6 cellular contexts compared by ENCODE assay signal in the genomic region with DNA sequence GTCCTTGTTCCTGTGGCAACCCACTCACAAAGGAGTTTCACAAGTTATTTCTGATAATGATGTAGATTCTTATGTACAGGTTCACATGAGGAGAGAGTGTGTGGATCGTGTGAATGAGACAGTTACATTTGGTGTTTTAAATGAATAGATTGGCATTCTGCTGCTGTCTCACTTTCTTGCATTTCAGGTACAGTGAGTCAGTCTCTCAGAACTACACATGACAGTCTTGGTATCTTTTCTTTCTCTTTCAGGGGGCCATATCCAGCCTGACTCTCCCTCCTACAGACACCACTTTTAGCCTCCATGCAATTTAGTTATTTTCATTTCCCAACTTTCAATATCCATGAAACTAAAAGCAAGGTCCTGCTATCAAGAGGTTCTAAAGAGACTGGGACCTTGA.
"Had no signal": no experiment of that assay in that cellular context is flagged by ENCODE, and none has a peak within 500 bp of the region (broad histone marks: within the 10 kb centered on the region; RNA-seq: fewer than 3 reads in every experiment).

No MANE protein-coding gene starts in this region.

- H3K36me3 Mint-ChIP-seq: IgD-negative memory B cell had no signal

- H3K4me3 Mint-ChIP-seq: GM23338, H9, IgD-negative memory B cell had no signal

- ATAC-seq: GM23338, HepG2 had no signal

- H3K27ac Mint-ChIP-seq: GM23338, H9, IgD-negative memory B cell had no signal

- H3K4me3 ChIP-seq: GM23338 had no signal

- H3K27ac ChIP-seq: HL-60 had no signal

- H2AFZ ChIP-seq: GM23338 had no signal

- H3K4me2 ChIP-seq: GM23338 had no signal

- H3K9me3 Mint-ChIP-seq: GM23338, H9, IgD-negative memory B cell had no signal

- DNase-seq: H9, HCEC 1CT had no signal

- H3K4me1 Mint-ChIP-seq: IgD-negative memory B cell had no signal
